1 cellular context compared by ENCODE assay signal in genomic region chr6:53304953-53305352, GRCh38. TPM values are rescaled to one million over a fixed set of nuclear protein-coding genes. Genes with fewer than 3 reads are reported as not detected.
"Had no signal": no experiment of that assay in that cellular context is flagged by ENCODE, and none has a peak within 500 bp of the region (broad histone marks: within the 10 kb centered on the region; RNA-seq: fewer than 3 reads in every experiment).

No MANE protein-coding gene starts in this region.

RNA-seq across cellular contexts. Expression of gene ELOVL5, which starts 43.8 kb away (rescaled TPM):
- total RNA-seq: HT-29 had no signal
